ENCODE assay signal across 23 cellular contexts in genomic region chr17:79137015-79137770, GRCh38.
A peak's percentile ranks its signal among the peaks of the same experiment; 100 is the strongest.
DNase-seq lines count a peak whose midpoint lies in the region; ATAC-seq and TF ChIP-seq lines count a peak whose summit lies in the region.
"Had no signal": no experiment of that assay in that cellular context is flagged by ENCODE, and none has a peak within 500 bp of the region (broad histone marks: within the 10 kb centered on the region; RNA-seq: fewer than 3 reads in every experiment).

No MANE protein-coding gene starts in this region.

- DNase-seq in NCI-H146 (lab: John Stamatoyannopoulos, UW) (peak; percentile 18), NCI-H146 treated with DMSO at 0.1 percent for 48 hours (lab: John Stamatoyannopoulos, UW; ENCODE audit: unreplicated experiment) (no peak), DMS79 treated with DMSO at 0.1 percent for 48 hours (lab: John Stamatoyannopoulos, UW) (peak; percentile 53), RPMI8226 (peak; percentile 74), neuronal stem cell (ENCODE audit: low spot score) (no peak), globus pallidus (ENCODE audit: low spot score) (no peak), mucosa of descending colon (no peak)
- no peak for DNase-seq in stimulated activated CD4-positive, alpha-beta T cell treated with anti-CD3 and anti-CD28 coated beads, Interleukin-4, amount 100 ng/mL, for 24 hours
- DNase-seq: activated CD4-positive, alpha-beta T cell treated with anti-CD3 and anti-CD28 coated beads, Interleukin-2, amount 50 U/mL, for 1 hour; activated CD8-positive, alpha-beta memory T cell treated with anti-CD3 and anti-CD28 coated beads, Interleukin-2, amount 50 U/mL, for 48 hours; AML-193; effector memory CD8-positive, alpha-beta T cell; islet precursor cell; NCI-H1436; NCI-H2227 treated with DMSO at 0.1 percent for 48 hours; stomach; T-helper 2 cell had no signal

- H4K8ac ChIP-seq in neuronal stem cell (ENCODE audit: low read depth, low read length), result peak overlapping the region; percentile 7

- H2AK5ac ChIP-seq in neuronal stem cell (ENCODE audit: low read depth, low read length), result peak overlapping the region; percentile 43

- peak overlapping the region; percentile 80 for H3K18ac ChIP-seq in neuronal stem cell (ENCODE audit: low read length)

- peak overlapping the region; percentile 30 for H2BK15ac ChIP-seq in neuronal stem cell (ENCODE audit: low read length)

- ATAC-seq in mucosa of descending colon, result no peak
- ATAC-seq: effector memory CD8-positive, alpha-beta T cell had no signal

- H3K9me3 ChIP-seq in neuronal stem cell (replicated peaks in 1 of 2; ENCODE audit: control insufficient read depth in 2 of 2, insufficient read depth in 1 of 2, low read depth in 1 of 2, low read length in 2 of 2) (peaks cover 0 to 10% of the 10 kb centered on the region in 2 donors), mucosa of descending colon (no peaks in the 10 kb centered on the region)
- H3K9me3 ChIP-seq: ascending aorta, esophagus muscularis mucosa, right atrium auricular region, stomach, upper lobe of left lung had no signal

- H3K27me3 ChIP-seq in neuronal stem cell (ENCODE audit: control insufficient read depth in 3 of 3, insufficient read depth in 3 of 3, low read depth in 1 of 3, low read length in 3 of 3), result peaks cover 0 to 66% (median 4%) of the 10 kb centered on the region in 3 experiments
- H3K27me3 ChIP-seq: ascending aorta, upper lobe of left lung had no signal

- TF ChIP-seq CTCF in mucosa of descending colon (IDR thresholded peaks at IDR 0.05), result no peak

- H3K27ac ChIP-seq in neuronal stem cell (replicated peaks; ENCODE audit: low read length), result no peak overlapping the region
- H3K27ac ChIP-seq: ascending aorta, esophagus muscularis mucosa, right atrium auricular region, SK-N-MC, stomach, upper lobe of left lung had no signal

- H2AFZ ChIP-seq in neuronal stem cell (ENCODE audit: low read length), result no peak overlapping the region

- no peak overlapping the region for H3K4me2 ChIP-seq in neuronal stem cell (ENCODE audit: insufficient read depth, low read length, poor library complexity, severe bottlenecking)

- peak overlapping the region; percentile 65 for H3K9ac ChIP-seq in neuronal stem cell (ENCODE audit: low read depth, low read length, poor library complexity)

- no peak overlapping the region for H3K23ac ChIP-seq in neuronal stem cell (ENCODE audit: low read depth, low read length, poor library complexity)

- H3K4me1 ChIP-seq in neuronal stem cell (ENCODE audit: control insufficient read depth in 2 of 2, insufficient read depth in 1 of 2, low read depth in 1 of 2, low read length in 2 of 2), result peaks cover 0 to 14% of the 10 kb centered on the region in 2 donors
- no peaks in the 10 kb centered on the region for H3K4me1 ChIP-seq in mucosa of descending colon (ENCODE audit: low read depth)
- H3K4me1 ChIP-seq: ascending aorta, upper lobe of left lung had no signal

- no peak overlapping the region for H3K14ac ChIP-seq in neuronal stem cell (ENCODE audit: low read length)

- peaks cover 0 to 8% of the 10 kb centered on the region in 2 donors for H3K36me3 ChIP-seq in neuronal stem cell (replicated peaks in 1 of 2; ENCODE audit: control insufficient read depth in 2 of 2, insufficient read depth in 2 of 2, low read length in 2 of 2)
- H3K36me3 ChIP-seq in mucosa of descending colon (ENCODE audit: low read depth), result no peaks in the 10 kb centered on the region
- H3K36me3 ChIP-seq: ascending aorta, esophagus muscularis mucosa, right atrium auricular region, stomach, upper lobe of left lung had no signal

- WGBS in neuronal stem cell (ENCODE audit: extremely low coverage in 2 of 2, insufficient read length in 2 of 2, insufficient replicate concordance in 1 of 2), 2 donors, result no CpG with 5 or more reads among the region's 26 CpGs

- intact Hi-C loops in mucosa of descending colon (cut with DNase I, micrococcal nuclease), result no loop called here

- H2BK5ac ChIP-seq in neuronal stem cell (ENCODE audit: low read length), result peak overlapping the region; percentile 79

- H2BK12ac ChIP-seq in neuronal stem cell (ENCODE audit: low read length), result no peak overlapping the region

- H4K91ac ChIP-seq in neuronal stem cell (ENCODE audit: low read depth, low read length, poor library complexity), result peak overlapping the region; percentile 19

- H2BK120ac ChIP-seq in neuronal stem cell (ENCODE audit: low read depth, low read length), result no peak overlapping the region

- H3K4me3 ChIP-seq in neuronal stem cell (ENCODE audit: low read length in 2 of 2), result peak overlapping the region in 1 of 2 donors; percentile 59
- H3K4me3 ChIP-seq in mucosa of descending colon, result no peak overlapping the region
- H3K4me3 ChIP-seq: ascending aorta, esophagus muscularis mucosa, lung, right atrium auricular region, SK-N-MC, stomach, upper lobe of left lung had no signal

- no peak overlapping the region for H3K4ac ChIP-seq in neuronal stem cell (ENCODE audit: low read length)

- no peaks in the 10 kb centered on the region for H3K79me1 ChIP-seq in neuronal stem cell (ENCODE audit: low read depth, low read length)

Comparison
In these comparisons a context has a peak if more than half of its experiments do, and no peak if none do; other contexts are left out.
1. DNase-seq: peak in NCI-H146 (single experiment), DMS79 treated with DMSO at 0.1 percent for 48 hours (single experiment) and RPMI8226 (single experiment); none in NCI-H146 treated with DMSO at 0.1 percent for 48 hours (single experiment), neuronal stem cell (single experiment), stimulated activated CD4-positive, alpha-beta T cell treated with anti-CD3 and anti-CD28 coated beads, Interleukin-4, amount 100 ng/mL, for 24 hours (single experiment), globus pallidus (single experiment) and mucosa of descending colon (0 of 3).